15 cellular contexts compared by ENCODE assay signal in genomic region chr10:77037735-77038411, GRCh38.
DNase-seq lines count a peak whose midpoint lies in the region; ATAC-seq and TF ChIP-seq lines count a peak whose summit lies in the region.
"Had no signal": no experiment of that assay in that cellular context is flagged by ENCODE, and none has a peak within 500 bp of the region (broad histone marks: within the 10 kb centered on the region; RNA-seq: fewer than 3 reads in every experiment).

No MANE protein-coding gene starts in this region.

- H3K27me3 ChIP-seq in CD8-positive, alpha-beta T cell (ENCODE audit: insufficient read depth, low read length), result no peaks in the 10 kb centered on the region
- H3K27me3 ChIP-seq in MM.1S (replicated peaks; ENCODE audit: insufficient read depth, low read length) (no peaks in the 10 kb centered on the region), Karpas-422 (ENCODE audit: low read length) (no peaks in the 10 kb centered on the region), upper lobe of left lung (no peaks in the 10 kb centered on the region)

- ATAC-seq in CD8-positive, alpha-beta T cell, result no peak
- ATAC-seq in upper lobe of left lung (ENCODE audit: low FRiP score in 2 of 2) (no peak), GM19452 (IDR thresholded peaks at IDR 0.05; ENCODE audit: unreplicated experiment) (no peak)
- ATAC-seq: esophagus mucosa had no signal

- peak overlapping the region; percentile 1; the same call in 1 of the 2 replicates for H3K4me2 ChIP-seq in MM.1S (ENCODE audit: low read depth, low read length)
- H3K4me2 ChIP-seq in Karpas-422 (ENCODE audit: low read depth, low read length, poor library complexity, severe bottlenecking), result no peak overlapping the region

- no peaks in the 10 kb centered on the region for H3K9me3 Mint-ChIP-seq in CD8-positive, alpha-beta T cell
- H3K9me3 Mint-ChIP-seq: IgD-negative memory B cell, memory B cell had no signal

- TF ChIP-seq CTCF in CD8-positive, alpha-beta T cell (IDR thresholded peaks at IDR 0.05), result no peak
- TF ChIP-seq CTCF in MM.1S (IDR thresholded peaks at IDR 0.05; ENCODE audit: low read length) (no peak), upper lobe of left lung (IDR thresholded peaks at IDR 0.05) (no peak)

- H3K4me1 Mint-ChIP-seq in CD8-positive, alpha-beta T cell (ENCODE audit: low read depth), result peaks cover 18% of the 10 kb centered on the region

- no peak overlapping the region for H3K4me3 ChIP-seq in CD8-positive, alpha-beta T cell (ENCODE audit: low read depth, low read length)
- H3K4me3 ChIP-seq in MM.1S (ENCODE audit: low read length) (no peak overlapping the region), Karpas-422 (ENCODE audit: low read length) (no peak overlapping the region), upper lobe of left lung (no peak overlapping the region)
- H3K4me3 ChIP-seq: prostate gland had no signal

- POLR2A ChIA-PET in CD8-positive, alpha-beta T cell (lab: Charles Lee), result no interaction called here

- no peak overlapping the region for H2AFZ ChIP-seq in MM.1S (ENCODE audit: low read length)
- H2AFZ ChIP-seq in Karpas-422 (ENCODE audit: low read length), result no peak overlapping the region

- CTCF ChIA-PET in CD8-positive, alpha-beta T cell (lab: Charles Lee), result no interaction called here

- no peaks in the 10 kb centered on the region for H3F3A ChIP-seq in MM.1S (ENCODE audit: insufficient read depth, low read length)

- no peak for TF ChIP-seq POLR2A in upper lobe of left lung (IDR thresholded peaks at IDR 0.05)

- DNase-seq in CD8-positive, alpha-beta T cell, result no peak
- peak; percentile 37 for DNase-seq in MM.1S
- DNase-seq in NCI-H510A treated with DMSO at 0.1 percent for 48 hours (lab: John Stamatoyannopoulos, UW), result peak; percentile 24
- peak; percentile 40 for DNase-seq in islet precursor cell
- no peak for DNase-seq in Karpas-422
- no peak for DNase-seq in upper lobe of left lung
- no peak for DNase-seq in activated CD4-positive, alpha-beta T cell treated with anti-CD3 and anti-CD28 coated beads for 1 hour
- DNase-seq: hypothalamus, NCI-H446 had no signal

- H3K27ac ChIP-seq in CD8-positive, alpha-beta T cell (ENCODE audit: low read depth, low read length), result no peak overlapping the region
- H3K27ac ChIP-seq in MM.1S (ENCODE audit: low read length) (no peak overlapping the region), Karpas-422 (ENCODE audit: low read length) (no peak overlapping the region), upper lobe of left lung (no peak overlapping the region)
- H3K27ac ChIP-seq: prostate gland had no signal

- intact Hi-C loops in CD8-positive, alpha-beta T cell (cut with DNase I, micrococcal nuclease), result loop anchor here in 1 of 2 experiments (1.0 kb wide), 1 partner anchor 17 kb away; no protein-coding TSS in a partner anchor

- H3K9me3 ChIP-seq in CD8-positive, alpha-beta T cell (ENCODE audit: low read length), result no peaks in the 10 kb centered on the region
- H3K9me3 ChIP-seq in MM.1S (replicated peaks; ENCODE audit: insufficient read depth, low read length), result no peaks in the 10 kb centered on the region
- H3K9me3 ChIP-seq in Karpas-422 (ENCODE audit: low read length), result no peaks in the 10 kb centered on the region
- no peaks in the 10 kb centered on the region for H3K9me3 ChIP-seq in upper lobe of left lung
- H3K9me3 ChIP-seq: prostate gland had no signal

- H3K36me3 ChIP-seq in CD8-positive, alpha-beta T cell (ENCODE audit: insufficient read depth, low read length), result no peaks in the 10 kb centered on the region
- no peaks in the 10 kb centered on the region for H3K36me3 ChIP-seq in MM.1S (replicated peaks; ENCODE audit: insufficient read depth, low read length)
- no peaks in the 10 kb centered on the region for H3K36me3 ChIP-seq in Karpas-422 (ENCODE audit: insufficient read depth, low read length)
- no peaks in the 10 kb centered on the region for H3K36me3 ChIP-seq in upper lobe of left lung
- H3K36me3 ChIP-seq: prostate gland had no signal

- no peaks in the 10 kb centered on the region for H3K36me3 Mint-ChIP-seq in CD8-positive, alpha-beta T cell
- H3K36me3 Mint-ChIP-seq: activated naive CD8-positive, alpha-beta T cell; IgD-negative memory B cell; memory B cell had no signal

- WGBS in upper lobe of left lung, 2 donors, result 77 to 86% methylated on average over 8 of the region's 8 CpGs

- no peaks in the 10 kb centered on the region for H4K20me1 ChIP-seq in MM.1S (ENCODE audit: insufficient read depth, low read length)
- H4K20me1 ChIP-seq in Karpas-422 (ENCODE audit: insufficient read depth, low read depth, low read length), result no peaks in the 10 kb centered on the region

- TF ChIP-seq EP300 in upper lobe of left lung (IDR thresholded peaks at IDR 0.05), result no peak

- H3K79me2 ChIP-seq in MM.1S (ENCODE audit: low read length) (no peaks in the 10 kb centered on the region), Karpas-422 (ENCODE audit: low read length) (no peaks in the 10 kb centered on the region)

- H3K4me3 Mint-ChIP-seq in CD8-positive, alpha-beta T cell, result no peak overlapping the region
- H3K4me3 Mint-ChIP-seq: activated naive CD8-positive, alpha-beta T cell; IgD-negative memory B cell; memory B cell had no signal

- H3K4me1 ChIP-seq in CD8-positive, alpha-beta T cell (ENCODE audit: insufficient read depth, low read length), result peaks cover 18% of the 10 kb centered on the region
- H3K4me1 ChIP-seq in MM.1S (ENCODE audit: low read length) (no peaks in the 10 kb centered on the region), Karpas-422 (ENCODE audit: low read length) (no peaks in the 10 kb centered on the region), upper lobe of left lung (peaks cover 0 to 8% (median 6%) of the 10 kb centered on the region in 4 donors)
- H3K4me1 ChIP-seq: prostate gland had no signal

- no peak overlapping the region for H3K9ac ChIP-seq in MM.1S (ENCODE audit: low read length)
- H3K9ac ChIP-seq in Karpas-422 (ENCODE audit: low read length), result no peak overlapping the region

- H3K9me2 ChIP-seq in MM.1S (replicated peaks; ENCODE audit: insufficient read depth, low read length), result no peaks in the 10 kb centered on the region
- no peaks in the 10 kb centered on the region for H3K9me2 ChIP-seq in Karpas-422 (replicated peaks; ENCODE audit: insufficient read depth, low read length)

- peaks cover 2% of the 10 kb centered on the region for H3K27me3 Mint-ChIP-seq in CD8-positive, alpha-beta T cell (ENCODE audit: low read depth)
- H3K27me3 Mint-ChIP-seq: activated naive CD8-positive, alpha-beta T cell had no signal

- H3K27ac Mint-ChIP-seq in CD8-positive, alpha-beta T cell, result peak overlapping the region; percentile 11
- H3K27ac Mint-ChIP-seq: activated naive CD8-positive, alpha-beta T cell; IgD-negative memory B cell; memory B cell had no signal

Comparison
In these comparisons a context has a peak if more than half of its experiments do, and no peak if none do; other contexts are left out.
1. DNase-seq: peak in MM.1S (single experiment), NCI-H510A treated with DMSO at 0.1 percent for 48 hours (single experiment) and islet precursor cell (single experiment); none in CD8-positive, alpha-beta T cell (0 of 7), Karpas-422 (single experiment), upper lobe of left lung (0 of 2) and activated CD4-positive, alpha-beta T cell treated with anti-CD3 and anti-CD28 coated beads for 1 hour (single experiment).